Comparison of ENCODE assay signal across 1 cellular context in the genomic region with DNA sequence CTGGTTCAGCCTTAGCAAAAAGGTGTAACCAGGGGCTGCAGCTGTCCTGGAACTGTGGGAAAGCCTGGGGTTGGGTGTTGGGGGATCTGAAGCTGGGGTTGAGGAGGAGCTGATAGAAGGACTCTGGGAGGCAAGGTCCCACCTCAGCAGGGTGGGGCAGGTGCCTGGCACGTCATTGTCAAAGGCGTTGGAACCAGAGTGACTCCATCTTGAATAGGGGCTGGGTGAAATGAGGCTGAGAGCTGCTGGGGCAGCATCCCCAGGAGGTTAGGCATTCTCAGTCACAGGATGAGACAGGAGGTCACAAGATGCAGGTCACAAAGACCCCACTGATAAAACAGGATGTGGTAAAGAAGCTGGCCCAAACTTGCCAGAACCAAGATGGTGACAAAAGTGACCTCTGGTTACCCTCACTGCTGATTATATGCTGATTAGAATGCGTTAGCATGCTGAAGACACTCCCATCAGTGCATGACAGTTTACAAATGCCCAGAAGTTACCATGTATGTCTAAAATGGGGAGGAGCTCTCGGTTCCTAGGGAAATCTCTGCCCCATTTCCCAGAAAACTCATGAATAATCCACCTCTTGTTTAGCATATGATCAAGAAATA.
A peak's percentile ranks its signal among the peaks of the same experiment; 100 is the strongest.
TF ChIP-seq lines count a peak whose summit lies in the region.

No MANE protein-coding gene starts in this region.

TF ChIP-seq in K562, 482 proteins besides CTCF, POLR2A, EP300 and RAD21 (continued from another document and continues in another):
- TF ChIP-seq, protein P1, sequence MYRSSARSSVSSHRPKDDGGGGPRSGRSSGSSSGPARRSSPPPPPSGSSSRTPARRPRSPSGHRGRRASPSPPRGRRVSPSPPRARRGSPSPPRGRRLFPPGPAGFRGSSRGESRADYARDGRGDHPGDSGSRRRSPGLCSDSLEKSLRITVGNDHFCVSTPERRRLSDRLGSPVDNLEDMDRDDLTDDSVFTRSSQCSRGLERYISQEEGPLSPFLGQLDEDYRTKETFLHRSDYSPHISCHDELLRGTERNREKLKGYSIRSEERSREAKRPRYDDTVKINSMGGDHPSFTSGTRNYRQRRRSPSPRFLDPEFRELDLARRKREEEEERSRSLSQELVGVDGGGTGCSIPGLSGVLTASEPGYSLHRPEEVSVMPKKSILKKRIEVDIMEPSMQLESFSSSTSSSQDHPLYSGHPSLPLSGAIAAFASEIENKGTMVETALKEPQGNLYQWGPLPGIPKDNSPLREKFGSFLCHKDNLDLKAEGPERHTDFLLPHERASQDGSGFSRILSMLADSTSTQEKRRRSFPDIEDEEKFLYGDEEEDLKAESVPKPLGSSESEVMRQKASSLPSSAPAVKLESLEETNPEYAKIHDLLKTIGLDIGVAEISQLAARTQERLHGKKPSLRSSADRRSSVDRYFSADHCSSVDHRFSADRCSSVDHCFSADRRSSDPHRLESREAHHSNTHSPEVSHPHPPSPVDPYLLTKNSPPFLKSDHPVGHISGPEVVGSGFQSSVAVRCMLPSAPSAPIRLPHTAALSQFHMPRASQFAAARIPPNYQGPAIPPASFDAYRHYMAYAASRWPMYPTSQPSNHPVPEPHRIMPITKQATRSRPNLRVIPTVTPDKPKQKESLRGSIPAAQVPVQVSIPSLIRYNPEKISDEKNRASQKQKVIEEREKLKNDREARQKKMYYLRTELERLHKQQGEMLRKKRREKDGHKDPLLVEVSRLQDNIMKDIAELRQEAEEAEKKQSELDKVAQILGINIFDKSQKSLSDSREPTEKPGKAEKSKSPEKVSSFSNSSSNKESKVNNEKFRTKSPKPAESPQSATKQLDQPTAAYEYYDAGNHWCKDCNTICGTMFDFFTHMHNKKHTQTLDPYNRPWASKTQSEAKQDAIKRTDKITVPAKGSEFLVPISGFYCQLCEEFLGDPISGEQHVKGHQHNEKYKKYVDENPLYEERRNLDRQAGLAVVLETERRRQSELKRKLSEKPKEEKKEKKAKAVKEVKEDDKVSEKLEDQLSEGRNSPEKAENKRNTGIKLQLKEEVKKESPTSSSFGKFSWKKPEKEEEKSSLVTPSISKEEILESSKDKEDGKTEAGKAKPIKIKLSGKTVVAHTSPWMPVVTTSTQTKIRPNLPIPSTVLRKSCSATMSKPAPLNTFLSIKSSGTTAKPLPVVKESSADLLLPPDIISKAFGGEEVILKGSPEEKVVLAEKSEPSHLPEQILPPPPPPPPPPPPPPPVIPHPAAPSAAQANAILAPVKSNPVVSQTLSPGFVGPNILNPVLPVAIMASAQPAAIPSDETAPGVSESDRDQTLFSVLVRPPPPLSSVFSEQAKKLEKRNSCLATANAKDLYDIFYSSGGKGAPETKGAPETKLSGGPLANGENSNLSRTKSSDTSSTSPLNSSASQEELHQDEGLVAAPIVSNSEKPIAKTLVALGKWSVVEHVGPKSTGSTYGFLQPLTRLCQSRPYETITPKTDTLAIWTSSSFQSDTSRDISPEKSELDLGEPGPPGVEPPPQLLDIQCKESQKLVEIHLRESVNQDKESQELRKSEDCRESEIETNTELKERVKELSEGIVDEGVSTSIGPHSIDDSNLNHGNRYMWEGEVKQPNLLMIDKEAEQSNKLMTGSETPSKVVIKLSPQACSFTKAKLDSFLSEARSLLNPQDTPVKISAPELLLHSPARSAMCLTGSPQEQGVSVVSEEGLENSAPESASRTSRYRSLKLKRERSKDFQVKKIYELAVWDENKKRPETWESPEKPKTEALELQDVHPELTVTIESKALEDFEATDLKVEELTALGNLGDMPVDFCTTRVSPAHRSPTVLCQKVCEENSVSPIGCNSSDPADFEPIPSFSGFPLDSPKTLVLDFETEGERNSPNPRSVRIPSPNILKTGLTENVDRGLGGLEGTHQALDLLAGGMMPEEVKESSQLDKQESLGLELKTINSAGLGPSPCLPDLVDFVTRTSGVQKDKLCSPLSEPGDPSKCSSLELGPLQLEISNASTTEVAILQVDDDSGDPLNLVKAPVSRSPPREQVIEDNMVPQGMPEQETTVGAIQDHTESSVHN (IDR thresholded peaks at IDR 0.05; ENCODE audit: borderline replicate concordance in 1 of 2, low read depth in 1 of 2), result no peak
- TF ChIP-seq, protein P2, sequence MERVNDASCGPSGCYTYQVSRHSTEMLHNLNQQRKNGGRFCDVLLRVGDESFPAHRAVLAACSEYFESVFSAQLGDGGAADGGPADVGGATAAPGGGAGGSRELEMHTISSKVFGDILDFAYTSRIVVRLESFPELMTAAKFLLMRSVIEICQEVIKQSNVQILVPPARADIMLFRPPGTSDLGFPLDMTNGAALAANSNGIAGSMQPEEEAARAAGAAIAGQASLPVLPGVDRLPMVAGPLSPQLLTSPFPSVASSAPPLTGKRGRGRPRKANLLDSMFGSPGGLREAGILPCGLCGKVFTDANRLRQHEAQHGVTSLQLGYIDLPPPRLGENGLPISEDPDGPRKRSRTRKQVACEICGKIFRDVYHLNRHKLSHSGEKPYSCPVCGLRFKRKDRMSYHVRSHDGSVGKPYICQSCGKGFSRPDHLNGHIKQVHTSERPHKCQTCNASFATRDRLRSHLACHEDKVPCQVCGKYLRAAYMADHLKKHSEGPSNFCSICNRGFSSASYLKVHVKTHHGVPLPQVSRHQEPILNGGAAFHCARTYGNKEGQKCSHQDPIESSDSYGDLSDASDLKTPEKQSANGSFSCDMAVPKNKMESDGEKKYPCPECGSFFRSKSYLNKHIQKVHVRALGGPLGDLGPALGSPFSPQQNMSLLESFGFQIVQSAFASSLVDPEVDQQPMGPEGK (CRISPR knock-in tag; IDR thresholded peaks at IDR 0.05; ENCODE audit: borderline replicate concordance), result peak; percentile 92
- TF ChIP-seq ATF1 (CRISPR knock-in tag; IDR thresholded peaks at IDR 0.05) (no peak), ATF1 (tag; IDR thresholded peaks at IDR 0.05) (peak; percentile 48), SAFB2 (IDR thresholded peaks at IDR 0.05; ENCODE audit: borderline replicate concordance, low read depth, low read length, severe bottlenecking) (no peak), EZH2 (IDR thresholded peaks at IDR 0.05; ENCODE audit: borderline replicate concordance, low read depth, low read length) (no peak), OTX1 (CRISPR knock-in tag; IDR thresholded peaks at IDR 0.05) (peak; percentile 99), RBM39 (optimal IDR thresholded peaks at IDR 0.05; ENCODE audit: low read depth, low read length) (no peak), ZNF436 (CRISPR knock-in tag; IDR thresholded peaks at IDR 0.05) (no peak), MYC (IDR thresholded peaks at IDR 0.05; ENCODE audit: low read depth, low read length) (no peak), MYC (CRISPR knock-in tag; IDR thresholded peaks at IDR 0.05; ENCODE audit: borderline replicate concordance, low read depth) (peak; percentile 95), DIDO1 (tag; IDR thresholded peaks at IDR 0.05; ENCODE audit: low read depth) (peak; percentile 93), KLF13 (tag; IDR thresholded peaks at IDR 0.05; ENCODE audit: borderline replicate concordance, low read depth) (peak; percentile 92), ZNF561 (CRISPR knock-in tag; conservative IDR thresholded peaks at IDR 0.05) (peak; percentile 91), ZNF324 (CRISPR knock-in tag; IDR thresholded peaks at IDR 0.05) (peak; percentile 90), SP2 (IDR thresholded peaks at IDR 0.05; ENCODE audit: extremely low read depth, low read depth, low read length, poor library complexity, severe bottlenecking) (no peak), TOE1 (IDR thresholded peaks at IDR 0.05; ENCODE audit: borderline replicate concordance) (no peak), TOE1 (CRISPR knock-in tag; IDR thresholded peaks at IDR 0.05; ENCODE audit: borderline replicate concordance, low read depth) (no peak), CHD2 (IDR thresholded peaks at IDR 0.05; ENCODE audit: low read depth, low read length) (no peak), DDX20 (tag; IDR thresholded peaks at IDR 0.05; ENCODE audit: low read depth) (peak; percentile 96), EGR1 (conservative IDR thresholded peaks at IDR 0.05) (no peak), ZNF212 (CRISPR knock-in tag; IDR thresholded peaks at IDR 0.05) (peak; percentile 97), ZFP30 (CRISPR knock-in tag; IDR thresholded peaks at IDR 0.05; ENCODE audit: borderline replicate concordance) (no peak), ZNF217 (CRISPR knock-in tag; IDR thresholded peaks at IDR 0.05) (no peak)
- TF ChIP-seq, protein P3, sequence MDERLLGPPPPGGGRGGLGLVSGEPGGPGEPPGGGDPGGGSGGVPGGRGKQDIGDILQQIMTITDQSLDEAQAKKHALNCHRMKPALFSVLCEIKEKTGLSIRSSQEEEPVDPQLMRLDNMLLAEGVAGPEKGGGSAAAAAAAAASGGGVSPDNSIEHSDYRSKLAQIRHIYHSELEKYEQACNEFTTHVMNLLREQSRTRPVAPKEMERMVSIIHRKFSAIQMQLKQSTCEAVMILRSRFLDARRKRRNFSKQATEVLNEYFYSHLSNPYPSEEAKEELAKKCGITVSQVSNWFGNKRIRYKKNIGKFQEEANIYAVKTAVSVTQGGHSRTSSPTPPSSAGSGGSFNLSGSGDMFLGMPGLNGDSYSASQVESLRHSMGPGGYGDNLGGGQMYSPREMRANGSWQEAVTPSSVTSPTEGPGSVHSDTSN (CRISPR knock-in tag; IDR thresholded peaks at IDR 0.05; ENCODE audit: low read depth), result no peak
- TF ChIP-seq, protein P3 (tag; conservative IDR thresholded peaks at IDR 0.05; ENCODE audit: low read depth), result peak; percentile 59
- TF ChIP-seq, protein P4, sequence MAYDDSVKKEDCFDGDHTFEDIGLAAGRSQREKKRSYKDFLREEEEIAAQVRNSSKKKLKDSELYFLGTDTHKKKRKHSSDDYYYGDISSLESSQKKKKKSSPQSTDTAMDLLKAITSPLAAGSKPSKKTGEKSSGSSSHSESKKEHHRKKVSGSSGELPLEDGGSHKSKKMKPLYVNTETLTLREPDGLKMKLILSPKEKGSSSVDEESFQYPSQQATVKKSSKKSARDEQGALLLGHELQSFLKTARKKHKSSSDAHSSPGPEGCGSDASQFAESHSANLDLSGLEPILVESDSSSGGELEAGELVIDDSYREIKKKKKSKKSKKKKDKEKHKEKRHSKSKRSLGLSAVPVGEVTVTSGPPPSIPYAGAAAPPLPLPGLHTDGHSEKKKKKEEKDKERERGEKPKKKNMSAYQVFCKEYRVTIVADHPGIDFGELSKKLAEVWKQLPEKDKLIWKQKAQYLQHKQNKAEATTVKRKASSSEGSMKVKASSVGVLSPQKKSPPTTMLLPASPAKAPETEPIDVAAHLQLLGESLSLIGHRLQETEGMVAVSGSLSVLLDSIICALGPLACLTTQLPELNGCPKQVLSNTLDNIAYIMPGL (CRISPR knock-in tag; IDR thresholded peaks at IDR 0.05), result no peak
- TF ChIP-seq, protein P5, sequence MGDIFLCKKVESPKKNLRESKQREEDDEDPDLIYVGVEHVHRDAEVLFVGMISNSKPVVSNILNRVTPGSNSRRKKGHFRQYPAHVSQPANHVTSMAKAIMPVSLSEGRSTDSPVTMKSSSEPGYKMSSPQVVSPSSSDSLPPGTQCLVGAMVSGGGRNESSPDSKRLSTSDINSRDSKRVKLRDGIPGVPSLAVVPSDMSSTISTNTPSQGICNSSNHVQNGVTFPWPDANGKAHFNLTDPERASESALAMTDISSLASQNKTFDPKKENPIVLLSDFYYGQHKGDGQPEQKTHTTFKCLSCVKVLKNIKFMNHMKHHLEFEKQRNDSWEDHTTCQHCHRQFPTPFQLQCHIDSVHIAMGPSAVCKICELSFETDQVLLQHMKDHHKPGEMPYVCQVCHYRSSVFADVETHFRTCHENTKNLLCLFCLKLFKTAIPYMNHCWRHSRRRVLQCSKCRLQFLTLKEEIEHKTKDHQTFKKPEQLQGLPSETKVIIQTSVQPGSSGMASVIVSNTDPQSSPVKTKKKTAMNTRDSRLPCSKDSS (IDR thresholded peaks at IDR 0.05; ENCODE audit: low read depth, partially characterized antibody), result no peak
- TF ChIP-seq, protein P6, sequence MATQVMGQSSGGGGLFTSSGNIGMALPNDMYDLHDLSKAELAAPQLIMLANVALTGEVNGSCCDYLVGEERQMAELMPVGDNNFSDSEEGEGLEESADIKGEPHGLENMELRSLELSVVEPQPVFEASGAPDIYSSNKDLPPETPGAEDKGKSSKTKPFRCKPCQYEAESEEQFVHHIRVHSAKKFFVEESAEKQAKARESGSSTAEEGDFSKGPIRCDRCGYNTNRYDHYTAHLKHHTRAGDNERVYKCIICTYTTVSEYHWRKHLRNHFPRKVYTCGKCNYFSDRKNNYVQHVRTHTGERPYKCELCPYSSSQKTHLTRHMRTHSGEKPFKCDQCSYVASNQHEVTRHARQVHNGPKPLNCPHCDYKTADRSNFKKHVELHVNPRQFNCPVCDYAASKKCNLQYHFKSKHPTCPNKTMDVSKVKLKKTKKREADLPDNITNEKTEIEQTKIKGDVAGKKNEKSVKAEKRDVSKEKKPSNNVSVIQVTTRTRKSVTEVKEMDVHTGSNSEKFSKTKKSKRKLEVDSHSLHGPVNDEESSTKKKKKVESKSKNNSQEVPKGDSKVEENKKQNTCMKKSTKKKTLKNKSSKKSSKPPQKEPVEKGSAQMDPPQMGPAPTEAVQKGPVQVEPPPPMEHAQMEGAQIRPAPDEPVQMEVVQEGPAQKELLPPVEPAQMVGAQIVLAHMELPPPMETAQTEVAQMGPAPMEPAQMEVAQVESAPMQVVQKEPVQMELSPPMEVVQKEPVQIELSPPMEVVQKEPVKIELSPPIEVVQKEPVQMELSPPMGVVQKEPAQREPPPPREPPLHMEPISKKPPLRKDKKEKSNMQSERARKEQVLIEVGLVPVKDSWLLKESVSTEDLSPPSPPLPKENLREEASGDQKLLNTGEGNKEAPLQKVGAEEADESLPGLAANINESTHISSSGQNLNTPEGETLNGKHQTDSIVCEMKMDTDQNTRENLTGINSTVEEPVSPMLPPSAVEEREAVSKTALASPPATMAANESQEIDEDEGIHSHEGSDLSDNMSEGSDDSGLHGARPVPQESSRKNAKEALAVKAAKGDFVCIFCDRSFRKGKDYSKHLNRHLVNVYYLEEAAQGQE (CRISPR knock-in tag; IDR thresholded peaks at IDR 0.05; ENCODE audit: low read depth), result peak; percentile 92
- TF ChIP-seq, protein P7, sequence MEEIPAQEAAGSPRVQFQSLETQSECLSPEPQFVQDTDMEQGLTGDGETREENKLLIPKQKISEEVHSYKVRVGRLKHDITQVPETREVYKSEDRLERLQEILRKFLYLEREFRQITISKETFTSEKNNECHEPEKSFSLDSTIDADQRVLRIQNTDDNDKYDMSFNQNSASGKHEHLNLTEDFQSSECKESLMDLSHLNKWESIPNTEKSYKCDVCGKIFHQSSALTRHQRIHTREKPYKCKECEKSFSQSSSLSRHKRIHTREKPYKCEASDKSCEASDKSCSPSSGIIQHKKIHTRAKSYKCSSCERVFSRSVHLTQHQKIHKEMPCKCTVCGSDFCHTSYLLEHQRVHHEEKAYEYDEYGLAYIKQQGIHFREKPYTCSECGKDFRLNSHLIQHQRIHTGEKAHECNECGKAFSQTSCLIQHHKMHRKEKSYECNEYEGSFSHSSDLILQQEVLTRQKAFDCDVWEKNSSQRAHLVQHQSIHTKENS (CRISPR knock-in tag; IDR thresholded peaks at IDR 0.05), result no peak
